Comparison of ENCODE assay signal across 27 cellular contexts in the genomic region with DNA sequence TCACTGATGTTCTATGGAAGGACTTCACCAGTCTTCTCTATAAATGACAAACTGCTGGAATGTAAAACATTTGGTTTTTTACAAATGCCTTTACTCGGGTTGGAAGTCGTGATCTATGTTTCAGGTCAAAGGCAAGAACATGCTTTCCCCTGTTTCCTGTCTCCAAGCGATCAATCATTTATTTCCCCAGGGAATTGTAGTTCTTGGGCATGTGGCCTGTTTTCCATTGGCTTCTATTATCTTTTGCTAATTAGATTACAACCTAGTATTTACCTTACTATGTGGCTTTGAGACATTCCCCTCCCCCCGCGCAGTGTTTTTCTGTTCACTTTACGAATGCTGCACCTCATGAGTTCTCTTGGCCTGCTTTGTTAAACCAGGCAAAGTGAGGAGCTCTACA.
A peak's percentile ranks its signal among the peaks of the same experiment; 100 is the strongest.
DNase-seq lines count a peak whose midpoint lies in the region; ATAC-seq, FAIRE-seq and TF ChIP-seq lines count a peak whose summit lies in the region.
"Had no signal": no experiment of that assay in that cellular context is flagged by ENCODE, and none has a peak within 500 bp of the region (broad histone marks: within the 10 kb centered on the region; RNA-seq: fewer than 3 reads in every experiment).

No MANE protein-coding gene starts in this region.

- H3K79me2 ChIP-seq in neural progenitor cell (ENCODE audit: low read depth), result no peaks in the 10 kb centered on the region

- H3K9me3 Mint-ChIP-seq in neural progenitor cell, result peaks cover 2% of the 10 kb centered on the region
- H3K9me3 Mint-ChIP-seq: CD8-positive, alpha-beta memory T cell; H9; HFFc6 had no signal

- H3K4ac ChIP-seq in mesenchymal stem cell (ENCODE audit: low read depth in 1 of 2, low read length in 2 of 2), result no peak overlapping the region

- no peak overlapping the region for H2BK120ac ChIP-seq in mesenchymal stem cell (ENCODE audit: low read depth, low read length)

- H3F3A ChIP-seq in neural progenitor cell (ENCODE audit: low read depth), result peaks cover 15% of the 10 kb centered on the region

- H4K91ac ChIP-seq in mesenchymal stem cell (ENCODE audit: low read length), result no peak overlapping the region

- H2BK12ac ChIP-seq in mesenchymal stem cell (ENCODE audit: low read length in 2 of 2), result no peak overlapping the region

- H2BK15ac ChIP-seq in mesenchymal stem cell (ENCODE audit: low read depth, poor library complexity, severe bottlenecking), result no peak overlapping the region

- H3K9me3 ChIP-seq in mesenchymal stem cell (ENCODE audit: control insufficient read depth, low read length), result no peaks in the 10 kb centered on the region
- H3K9me3 ChIP-seq in neural progenitor cell (ENCODE audit: low read depth), result no peaks in the 10 kb centered on the region
- H3K9me3 ChIP-seq in small intestine (ENCODE audit: control insufficient read depth, low read depth), result no peaks in the 10 kb centered on the region

- H3K23ac ChIP-seq in mesenchymal stem cell (ENCODE audit: low read length in 2 of 2), result no peak overlapping the region

- no peak overlapping the region for H3K9ac ChIP-seq in mesenchymal stem cell (ENCODE audit: low read length)
- no peak overlapping the region for H3K9ac ChIP-seq in neural progenitor cell
- H3K9ac ChIP-seq: GM23248 had no signal

- no peaks in the 10 kb centered on the region for H3K4me1 Mint-ChIP-seq in neural progenitor cell
- H3K4me1 Mint-ChIP-seq: CD14-positive monocyte; CD8-positive, alpha-beta memory T cell had no signal

- no peak overlapping the region for H2BK5ac ChIP-seq in mesenchymal stem cell (ENCODE audit: low read depth, low read length, poor library complexity, severe bottlenecking)

- no peaks in the 10 kb centered on the region for H3K27me3 Mint-ChIP-seq in neural progenitor cell (ENCODE audit: insufficient read depth, low read depth)

- no peak overlapping the region for H4K8ac ChIP-seq in mesenchymal stem cell (ENCODE audit: low read length)

- no peak overlapping the region for H2AK5ac ChIP-seq in mesenchymal stem cell (ENCODE audit: low read length, severe bottlenecking)

- no peak for ATAC-seq in GM21737 (IDR thresholded peaks at IDR 0.05; ENCODE audit: unreplicated experiment)
- no peak for ATAC-seq in esophagus mucosa
- ATAC-seq: HepG2 had no signal

- no peak overlapping the region for H3K4me3 Mint-ChIP-seq in neural progenitor cell
- H3K4me3 Mint-ChIP-seq: CD14-positive monocyte; CD8-positive, alpha-beta memory T cell; H9; HFFc6 had no signal

- no peak overlapping the region for H3K4me3 ChIP-seq in mesenchymal stem cell (ENCODE audit: insufficient read depth in 1 of 2, low read depth in 1 of 2, low read length in 2 of 2)
- no peak overlapping the region for H3K4me3 ChIP-seq in neural progenitor cell
- no peak overlapping the region for H3K4me3 ChIP-seq in small intestine (ENCODE audit: low read depth in 1 of 2, low read length in 2 of 2)
- H3K4me3 ChIP-seq: GM23248, PC-9 had no signal

- H3K14ac ChIP-seq in mesenchymal stem cell (ENCODE audit: low read length in 2 of 2), result no peak overlapping the region

- no peak overlapping the region for H2AFZ ChIP-seq in mesenchymal stem cell (ENCODE audit: low read depth, low read length)
- no peak overlapping the region for H2AFZ ChIP-seq in neural progenitor cell (replicated peaks)
- H2AFZ ChIP-seq: GM23248, PC-9 had no signal

- H4K20me1 ChIP-seq in neural progenitor cell (ENCODE audit: low read depth), result no peaks in the 10 kb centered on the region

- H3K27me3 ChIP-seq in mesenchymal stem cell (ENCODE audit: control insufficient read depth in 1 of 2, insufficient read depth in 1 of 2, low read length in 2 of 2), result no peaks in the 10 kb centered on the region
- no peaks in the 10 kb centered on the region for H3K27me3 ChIP-seq in neural progenitor cell
- H3K27me3 ChIP-seq in small intestine (ENCODE audit: control insufficient read depth in 2 of 2, insufficient read depth in 2 of 2, low read length in 2 of 2), result peaks cover 0 to 3% of the 10 kb centered on the region in 2 donors

- H3K36me3 ChIP-seq in mesenchymal stem cell (ENCODE audit: control insufficient read depth in 1 of 2, insufficient read depth in 2 of 2, low read depth in 1 of 2, low read length in 2 of 2) (no peaks in the 10 kb centered on the region), neural progenitor cell (no peaks in the 10 kb centered on the region), small intestine (ENCODE audit: control insufficient read depth in 2 of 2, insufficient read depth in 2 of 2, low read length in 2 of 2) (no peaks in the 10 kb centered on the region)

- no peak for TF ChIP-seq CTCF in neural progenitor cell (IDR thresholded peaks at IDR 0.05)

- H3K27ac Mint-ChIP-seq in neural progenitor cell, result no peak overlapping the region
- H3K27ac Mint-ChIP-seq: CD14-positive monocyte, HFFc6 had no signal

- DNase-seq in mesenchymal stem cell, result peak; percentile 16
- peak; percentile 37 for DNase-seq in neural progenitor cell (ENCODE audit: low spot score)
- no peak for DNase-seq in small intestine
- no peak for DNase-seq in SW480 (ENCODE audit: low spot score)
- DNase-seq: CD8-positive, alpha-beta memory T cell; DMS 273 treated with DMSO at 0.1 percent for 48 hours; DMS79; EL; GM23248; H9; HFFc6; Karpas-422; NCI-H1092 treated with DMSO at 0.1 percent for 48 hours; NCI-H1436; NCI-H187; NCI-H2171 treated with DMSO at 0.1 percent for 48 hours; NCI-H345; NCI-H510A treated with DMSO at 0.1 percent for 48 hours; NCI-H774; PC-9; RPMI8226; SHP77 had no signal

- FAIRE-seq in small intestine (lab: Jason Lieb, UNC), result no peak
- FAIRE-seq: HepG2 had no signal

- H3K18ac ChIP-seq in mesenchymal stem cell (ENCODE audit: low read depth in 1 of 2, low read length in 2 of 2), result no peak overlapping the region

- H3K79me1 ChIP-seq in mesenchymal stem cell (replicated peaks; ENCODE audit: low read length, poor library complexity, severe bottlenecking), result no peaks in the 10 kb centered on the region

- no peaks in the 10 kb centered on the region for H3K36me3 Mint-ChIP-seq in neural progenitor cell
- H3K36me3 Mint-ChIP-seq: CD14-positive monocyte; CD8-positive, alpha-beta memory T cell had no signal

- H3K4me2 ChIP-seq in mesenchymal stem cell (ENCODE audit: low read length, poor library complexity, severe bottlenecking) (no peak overlapping the region), neural progenitor cell (peak overlapping the region; percentile 1)
- H3K4me2 ChIP-seq: PC-9 had no signal

- H3K27ac ChIP-seq in mesenchymal stem cell (ENCODE audit: low read length, poor library complexity, severe bottlenecking), result no peak overlapping the region
- peak overlapping the region; percentile 54 for H3K27ac ChIP-seq in neural progenitor cell
- H3K27ac ChIP-seq in small intestine (ENCODE audit: low read depth in 1 of 2, low read length in 1 of 2), result no peak overlapping the region
- H3K27ac ChIP-seq: GM23248, PC-9 had no signal

- WGBS in mesenchymal stem cell, result 49% methylated on average over 4 of the region's 6 CpGs
- WGBS in small intestine, 3 donors, result 44 to 68% (median 64%) methylated on average over 6 of the region's 6 CpGs

- H3K4me1 ChIP-seq in mesenchymal stem cell (ENCODE audit: control insufficient read depth, insufficient read depth, low read depth, low read length) (peaks cover 3% of the 10 kb centered on the region), neural progenitor cell (peaks cover 28% of the 10 kb centered on the region), small intestine (ENCODE audit: control insufficient read depth in 2 of 2, insufficient read depth in 1 of 2, low read depth in 1 of 2, low read length in 1 of 2) (no peaks in the 10 kb centered on the region)

TF ChIP-seq in PFSK-1, 5 proteins besides CTCF, POLR2A, EP300 and RAD21:
- TF ChIP-seq SIN3A (IDR thresholded peaks at IDR 0.05; ENCODE audit: borderline replicate concordance, insufficient read depth, low read length) (peak; percentile 82; the same call in 1 of the 2 replicates), TAF1 (IDR thresholded peaks at IDR 0.05; ENCODE audit: borderline replicate concordance, insufficient read depth, low read length) (peak; percentile 44; the same call in 1 of the 2 replicates), FOXP2 (optimal IDR thresholded peaks at IDR 0.05; ENCODE audit: borderline replicate concordance, extremely low read depth, extremely low read length, insufficient read depth) (no peak)
- TF ChIP-seq, protein P1, sequence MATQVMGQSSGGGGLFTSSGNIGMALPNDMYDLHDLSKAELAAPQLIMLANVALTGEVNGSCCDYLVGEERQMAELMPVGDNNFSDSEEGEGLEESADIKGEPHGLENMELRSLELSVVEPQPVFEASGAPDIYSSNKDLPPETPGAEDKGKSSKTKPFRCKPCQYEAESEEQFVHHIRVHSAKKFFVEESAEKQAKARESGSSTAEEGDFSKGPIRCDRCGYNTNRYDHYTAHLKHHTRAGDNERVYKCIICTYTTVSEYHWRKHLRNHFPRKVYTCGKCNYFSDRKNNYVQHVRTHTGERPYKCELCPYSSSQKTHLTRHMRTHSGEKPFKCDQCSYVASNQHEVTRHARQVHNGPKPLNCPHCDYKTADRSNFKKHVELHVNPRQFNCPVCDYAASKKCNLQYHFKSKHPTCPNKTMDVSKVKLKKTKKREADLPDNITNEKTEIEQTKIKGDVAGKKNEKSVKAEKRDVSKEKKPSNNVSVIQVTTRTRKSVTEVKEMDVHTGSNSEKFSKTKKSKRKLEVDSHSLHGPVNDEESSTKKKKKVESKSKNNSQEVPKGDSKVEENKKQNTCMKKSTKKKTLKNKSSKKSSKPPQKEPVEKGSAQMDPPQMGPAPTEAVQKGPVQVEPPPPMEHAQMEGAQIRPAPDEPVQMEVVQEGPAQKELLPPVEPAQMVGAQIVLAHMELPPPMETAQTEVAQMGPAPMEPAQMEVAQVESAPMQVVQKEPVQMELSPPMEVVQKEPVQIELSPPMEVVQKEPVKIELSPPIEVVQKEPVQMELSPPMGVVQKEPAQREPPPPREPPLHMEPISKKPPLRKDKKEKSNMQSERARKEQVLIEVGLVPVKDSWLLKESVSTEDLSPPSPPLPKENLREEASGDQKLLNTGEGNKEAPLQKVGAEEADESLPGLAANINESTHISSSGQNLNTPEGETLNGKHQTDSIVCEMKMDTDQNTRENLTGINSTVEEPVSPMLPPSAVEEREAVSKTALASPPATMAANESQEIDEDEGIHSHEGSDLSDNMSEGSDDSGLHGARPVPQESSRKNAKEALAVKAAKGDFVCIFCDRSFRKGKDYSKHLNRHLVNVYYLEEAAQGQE (IDR thresholded peaks at IDR 0.05; ENCODE audit: insufficient read depth in 1 of 2, low read depth in 2 of 2, low read length in 2 of 2), result 0 out of 4 replicates have a peak, but pooled peaks of 1 of the 2 experiments have one; percentile 54

Comparison
In these comparisons a context has a peak if more than half of its experiments do, and no peak if none do; other contexts are left out.
1. DNase-seq: peak in mesenchymal stem cell (single experiment) and neural progenitor cell (single experiment); none in small intestine (single experiment) and SW480 (single experiment).